ENCODE assay signal across 8 cellular contexts in the genomic region with DNA sequence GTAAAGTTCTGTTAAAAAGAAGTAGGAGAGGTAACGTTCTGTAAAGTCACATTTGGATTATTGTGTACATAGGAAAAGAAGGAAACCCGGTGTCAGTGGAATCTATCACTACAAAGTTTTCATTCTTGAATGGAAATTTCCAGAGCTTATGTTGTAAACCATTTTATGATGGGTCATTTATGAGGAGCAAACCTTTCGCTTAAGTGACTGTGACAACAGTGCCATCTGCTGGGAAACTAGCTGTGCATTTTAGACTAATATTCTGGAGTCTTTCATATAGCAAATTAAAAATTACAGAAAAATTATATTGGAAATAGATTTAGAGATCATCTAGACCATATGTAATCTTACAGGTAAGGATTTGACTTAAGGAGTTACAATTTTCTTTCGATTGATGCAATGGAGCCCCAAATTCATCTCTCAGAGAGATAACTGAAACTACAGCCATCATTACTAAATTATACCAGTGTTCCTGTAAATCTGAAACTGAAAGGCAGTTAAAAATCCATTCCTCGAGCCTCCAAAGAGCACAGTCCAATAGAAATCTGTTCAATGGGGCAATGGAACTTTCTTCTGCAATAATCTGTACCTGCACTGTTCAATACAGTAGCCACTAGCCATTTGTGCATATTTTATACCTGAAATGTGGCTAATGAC. TPM values are rescaled to one million over a fixed set of nuclear protein-coding genes. Genes with fewer than 3 reads are reported as not detected.
DNase-seq lines count a peak whose midpoint lies in the region; ATAC-seq and TF ChIP-seq lines count a peak whose summit lies in the region.

No MANE protein-coding gene starts in this region.

- DNase-seq in adrenal gland (peak; percentile 23 to 60 (median 35)), iPS DF 6.9 (ENCODE audit: low read depth, low spot score) (peak; percentile 1), NK-92 (lab: John Stamatoyannopoulos, UW; ENCODE audit: unreplicated experiment) (no peak), mesothelial cell of epicardium (ENCODE audit: low spot score in 2 of 2, unreplicated experiment in 2 of 2) (no peak)
- DNase-seq in stimulated activated CD4-positive, alpha-beta T cell treated with anti-CD3 and anti-CD28 coated beads, Interleukin-1b, Interleukin-23, amount 100 ng/mL, for 48 hours: peak; percentile 18

- no peak overlapping the region for H3K9ac ChIP-seq in OCI-LY1 (ENCODE audit: low read length)

- H3F3A ChIP-seq in DOHH2 (ENCODE audit: control insufficient read depth, insufficient read depth): no peaks in the 10 kb centered on the region
- no peaks in the 10 kb centered on the region for H3F3A ChIP-seq in OCI-LY1 (ENCODE audit: insufficient read depth, low read length)

- no peaks in the 10 kb centered on the region for H3K4me1 ChIP-seq in DOHH2 (ENCODE audit: control insufficient read depth, low read length)
- no peaks in the 10 kb centered on the region for H3K4me1 ChIP-seq in OCI-LY1 (ENCODE audit: insufficient read depth, low read length, severe bottlenecking)
- H3K4me1 ChIP-seq in adrenal gland (replicated peaks in 1 of 2): no peaks in the 10 kb centered on the region
- H3K4me1 ChIP-seq in iPS DF 6.9 (ENCODE audit: control insufficient read depth, insufficient read depth, low read length): no peaks in the 10 kb centered on the region

- H3K36me3 ChIP-seq in DOHH2 (ENCODE audit: control insufficient read depth, low read length) (no peaks in the 10 kb centered on the region), OCI-LY1 (ENCODE audit: insufficient read depth, low read length) (no peaks in the 10 kb centered on the region), adrenal gland (replicated peaks in 1 of 2) (no peaks in the 10 kb centered on the region), iPS DF 6.9 (ENCODE audit: control insufficient read depth, insufficient read depth, low read length) (no peaks in the 10 kb centered on the region)

- H3K27me3 ChIP-seq in DOHH2 (ENCODE audit: control insufficient read depth, low read length) (no peaks in the 10 kb centered on the region), OCI-LY1 (ENCODE audit: insufficient read depth, low read length) (no peaks in the 10 kb centered on the region), adrenal gland (no peaks in the 10 kb centered on the region), iPS DF 6.9 (ENCODE audit: control insufficient read depth, insufficient read depth, low read length) (no peaks in the 10 kb centered on the region)

- no peaks in the 10 kb centered on the region for H3K9me2 ChIP-seq in DOHH2 (replicated peaks; ENCODE audit: control insufficient read depth, low read length)
- H3K9me2 ChIP-seq in OCI-LY1 (ENCODE audit: low read depth, low read length): no peaks in the 10 kb centered on the region

- no peaks in the 10 kb centered on the region for H4K20me1 ChIP-seq in DOHH2 (ENCODE audit: control insufficient read depth, insufficient read depth, low read depth, low read length)
- H4K20me1 ChIP-seq in OCI-LY1 (ENCODE audit: insufficient read depth, low read length): no peaks in the 10 kb centered on the region

- H3K27me3 Mint-ChIP-seq in mesothelial cell of epicardium (ENCODE audit: low read depth): no peaks in the 10 kb centered on the region

- peaks cover 10% of the 10 kb centered on the region for H3K4me1 Mint-ChIP-seq in mesothelial cell of epicardium

- H3K4me3 Mint-ChIP-seq in mesothelial cell of epicardium: no peak overlapping the region

- H3K79me2 ChIP-seq in DOHH2 (ENCODE audit: control insufficient read depth, low read length) (no peaks in the 10 kb centered on the region), OCI-LY1 (ENCODE audit: insufficient read depth, low read length) (no peaks in the 10 kb centered on the region)

- H3K4me2 ChIP-seq in DOHH2 (ENCODE audit: low read length): no peak overlapping the region
- H3K4me2 ChIP-seq in OCI-LY1 (ENCODE audit: low read length): no peak overlapping the region

- peak; percentile 31 for TF ChIP-seq CTCF in DOHH2 (IDR thresholded peaks at IDR 0.05; ENCODE audit: low read depth, low read length, poor library complexity, severe bottlenecking)
- TF ChIP-seq CTCF in OCI-LY1 (IDR thresholded peaks at IDR 0.05; ENCODE audit: low read length): peak; percentile 35; the same call in 1 of the 2 replicates
- peak; percentile 35 to 67 (median 48) for TF ChIP-seq CTCF in adrenal gland (IDR thresholded peaks at IDR 0.05)
- no peak for TF ChIP-seq CTCF in mesothelial cell of epicardium (IDR thresholded peaks at IDR 0.05; ENCODE audit: unreplicated experiment)

- H2AFZ ChIP-seq in OCI-LY1 (ENCODE audit: low read length): no peak overlapping the region

- no peaks in the 10 kb centered on the region for H3K36me3 Mint-ChIP-seq in mesothelial cell of epicardium

- no peak overlapping the region for H3K27ac Mint-ChIP-seq in mesothelial cell of epicardium

- intact Hi-C loops in adrenal gland (cut with DNase I): no loop called here

- H3K27ac ChIP-seq in DOHH2 (ENCODE audit: low read depth, low read length) (no peak overlapping the region), OCI-LY1 (ENCODE audit: low read depth, low read length, poor library complexity, severe bottlenecking) (no peak overlapping the region), adrenal gland (no peak overlapping the region), iPS DF 6.9 (ENCODE audit: low read length) (no peak overlapping the region)

- H3K4me3 ChIP-seq in DOHH2 (ENCODE audit: low read length) (no peak overlapping the region), OCI-LY1 (ENCODE audit: low read depth, low read length, poor library complexity, severe bottlenecking) (no peak overlapping the region), adrenal gland (no peak overlapping the region), iPS DF 6.9 (ENCODE audit: low read length) (no peak overlapping the region)

- peaks cover 13% of the 10 kb centered on the region for H3K9me3 Mint-ChIP-seq in mesothelial cell of epicardium

- 5 to 8% (median 8%) methylated on average over 5 of the region's 5 CpGs for WGBS in adrenal gland, 4 donors
- no CpG with 5 or more reads among the region's 5 CpGs for WGBS in iPS DF 6.9 (ENCODE audit: insufficient coverage, insufficient read length)

- peak; percentile 62 for ATAC-seq in HG03354 (IDR thresholded peaks at IDR 0.05; ENCODE audit: poor library complexity, severe bottlenecking, unreplicated experiment)

- H3K9me3 ChIP-seq in DOHH2 (ENCODE audit: control insufficient read depth, insufficient read depth, low read length) (no peaks in the 10 kb centered on the region), OCI-LY1 (ENCODE audit: low read length) (no peaks in the 10 kb centered on the region), adrenal gland (replicated peaks in 1 of 3) (no peaks in the 10 kb centered on the region), iPS DF 6.9 (ENCODE audit: control insufficient read depth, insufficient read depth, low read length) (no peaks in the 10 kb centered on the region)

- TF ChIP-seq POLR2A in adrenal gland (IDR thresholded peaks at IDR 0.05): no peak

RNA-seq across cellular contexts. Expression of a gene that starts 26.9 kb away (rescaled TPM):
- 1 to 10 TPM in 7 of 8 donors, under 1 TPM in 1; 0.39 to 4.2 (median 2.2) TPM for total RNA-seq in adrenal gland
- polyA plus RNA-seq in adrenal gland: 1 to 10 TPM in 1 of 3 donors, under 1 TPM in 2; 0.75 to 1.5 (median 0.91) TPM
- 1.3 to 2.1 TPM (median 1.3 TPM) in 3 replicates for total RNA-seq in mesothelial cell of epicardium

Comparison
In these comparisons a context has a peak if more than half of its experiments do, and no peak if none do; other contexts are left out.
1. DNase-seq: peak in adrenal gland (7 of 7), iPS DF 6.9 (single experiment) and stimulated activated CD4-positive, alpha-beta T cell treated with anti-CD3 and anti-CD28 coated beads, Interleukin-1b, Interleukin-23, amount 100 ng/mL, for 48 hours (single experiment); none in NK-92 (single experiment) and mesothelial cell of epicardium (0 of 2).